20 cellular contexts compared by ENCODE assay signal in genomic region chr4:121226362-121226761, GRCh38.
A peak's percentile ranks its signal among the peaks of the same experiment; 100 is the strongest.
DNase-seq lines count a peak whose midpoint lies in the region; ATAC-seq and TF ChIP-seq lines count a peak whose summit lies in the region.
"Had no signal": no experiment of that assay in that cellular context is flagged by ENCODE, and none has a peak within 500 bp of the region (broad histone marks: within the 10 kb centered on the region; RNA-seq: fewer than 3 reads in every experiment).

No MANE protein-coding gene starts in this region.

- DNase-seq in natural killer cell treated with Interleukin-12 subunit alpha and Interleukin-12 subunit beta and Interleukin-15 and Interleukin-18, amount 100 ng/mL, for 72 hours (ENCODE audit: low spot score) = no peak
- DNase-seq in natural killer cell (no peak), WTC11 (ENCODE audit: low spot score) (no peak), UCSD-AML1 (lab: John Stamatoyannopoulos, UW; ENCODE audit: unreplicated experiment) (no peak)
- no peak for DNase-seq in effector memory CD8-positive, alpha-beta T cell
- DNase-seq in stimulated activated naive CD8-positive, alpha-beta T cell treated with anti-CD3 and anti-CD28 coated beads, Interleukin-15, amount 100 ng/mL, for 72 hours = no peak
- DNase-seq: activated CD8-positive, alpha-beta memory T cell treated with anti-CD3 and anti-CD28 coated beads, Interleukin-2, amount 50 U/mL, for 4 hours; amygdala; endodermal cell; IMR-90; left cardiac atrium; mucosa of descending colon; ovary; Peyer's patch; stimulated activated CD4-positive, alpha-beta T cell treated with anti-CD3 and anti-CD28 coated beads, Interleukin-4, amount 100 ng/mL, for 1 hour; stimulated activated CD8-positive, alpha-beta memory T cell treated with anti-CD3 and anti-CD28 coated beads, Interleukin-4, amount 100 ng/mL, for 48 hours; thyroid gland; WERI-Rb-1 had no signal

- H3K9me3 Mint-ChIP-seq in natural killer cell treated with Interleukin-12 subunit alpha and Interleukin-12 subunit beta and Interleukin-15 and Interleukin-18, amount 100 ng/mL, for 72 hours = no peaks in the 10 kb centered on the region
- no peaks in the 10 kb centered on the region for H3K9me3 Mint-ChIP-seq in natural killer cell
- no peaks in the 10 kb centered on the region for H3K9me3 Mint-ChIP-seq in WTC11
- no peaks in the 10 kb centered on the region for H3K9me3 Mint-ChIP-seq in effector memory CD8-positive, alpha-beta T cell
- H3K9me3 Mint-ChIP-seq in stimulated activated naive CD8-positive, alpha-beta T cell treated with anti-CD3 and anti-CD28 coated beads, Interleukin-15, amount 100 ng/mL, for 72 hours = no peaks in the 10 kb centered on the region
- H3K9me3 Mint-ChIP-seq: endodermal cell had no signal

- POLR2A ChIA-PET in WTC11 (lab: Charles Lee) = no interaction called here

- H3K27me3 Mint-ChIP-seq in natural killer cell treated with Interleukin-12 subunit alpha and Interleukin-12 subunit beta and Interleukin-15 and Interleukin-18, amount 100 ng/mL, for 72 hours = peaks cover 0 to 9% of the 10 kb centered on the region in 2 donors
- H3K27me3 Mint-ChIP-seq in natural killer cell (ENCODE audit: low read depth in 2 of 2) (peaks cover 6 to 12% of the 10 kb centered on the region in 2 donors), WTC11 (ENCODE audit: low read depth) (no peaks in the 10 kb centered on the region; the same call in 1 of the 2 replicates)
- H3K27me3 Mint-ChIP-seq in effector memory CD8-positive, alpha-beta T cell = no peaks in the 10 kb centered on the region
- H3K27me3 Mint-ChIP-seq in stimulated activated naive CD8-positive, alpha-beta T cell treated with anti-CD3 and anti-CD28 coated beads, Interleukin-15, amount 100 ng/mL, for 72 hours = no peaks in the 10 kb centered on the region

- no peak for ATAC-seq in natural killer cell treated with Interleukin-12 subunit alpha and Interleukin-12 subunit beta and Interleukin-15 and Interleukin-18, amount 100 ng/mL, for 72 hours
- ATAC-seq in natural killer cell (no peak), WTC11 (peak; percentile 39; the same call in 1 of the 2 replicates), HG02588 (IDR thresholded peaks at IDR 0.05; ENCODE audit: unreplicated experiment) (no peak), GM19395 (IDR thresholded peaks at IDR 0.05; ENCODE audit: unreplicated experiment) (no peak)
- ATAC-seq in effector memory CD8-positive, alpha-beta T cell (replicated peaks) = no peak
- ATAC-seq in stimulated activated naive CD8-positive, alpha-beta T cell treated with anti-CD3 and anti-CD28 coated beads, Interleukin-15, amount 100 ng/mL, for 72 hours = no peak
- ATAC-seq: left cardiac atrium, mucosa of descending colon had no signal

- intact Hi-C loops in natural killer cell (cut with micrococcal nuclease) = no loop called here

- H3K27ac Mint-ChIP-seq in natural killer cell treated with Interleukin-12 subunit alpha and Interleukin-12 subunit beta and Interleukin-15 and Interleukin-18, amount 100 ng/mL, for 72 hours = peak overlapping the region in 1 of 2 donors; percentile 60
- H3K27ac Mint-ChIP-seq in natural killer cell = no peak overlapping the region
- no peak overlapping the region for H3K27ac Mint-ChIP-seq in WTC11
- H3K27ac Mint-ChIP-seq in effector memory CD8-positive, alpha-beta T cell = peak overlapping the region; percentile 33 to 91
- H3K27ac Mint-ChIP-seq in stimulated activated naive CD8-positive, alpha-beta T cell treated with anti-CD3 and anti-CD28 coated beads, Interleukin-15, amount 100 ng/mL, for 72 hours = no peak overlapping the region

- no peak for TF ChIP-seq CTCF in natural killer cell (IDR thresholded peaks at IDR 0.05)
- TF ChIP-seq CTCF in WTC11 (IDR thresholded peaks at IDR 0.05) = no peak

- H3K4me1 Mint-ChIP-seq in natural killer cell treated with Interleukin-12 subunit alpha and Interleukin-12 subunit beta and Interleukin-15 and Interleukin-18, amount 100 ng/mL, for 72 hours (ENCODE audit: low read depth in 2 of 2) = peaks cover 0 to 17% of the 10 kb centered on the region in 2 donors
- H3K4me1 Mint-ChIP-seq in natural killer cell (peaks cover 4 to 5% of the 10 kb centered on the region in 2 donors), WTC11 (peaks cover 6% of the 10 kb centered on the region; the same call in 1 of the 2 replicates)
- peaks cover 3 to 29% of the 10 kb centered on the region in 2 donors for H3K4me1 Mint-ChIP-seq in effector memory CD8-positive, alpha-beta T cell (ENCODE audit: low read depth in 2 of 2)
- peaks cover 48% of the 10 kb centered on the region for H3K4me1 Mint-ChIP-seq in stimulated activated naive CD8-positive, alpha-beta T cell treated with anti-CD3 and anti-CD28 coated beads, Interleukin-15, amount 100 ng/mL, for 72 hours

- peak overlapping the region; percentile 78 for H3K4me3 Mint-ChIP-seq in natural killer cell treated with Interleukin-12 subunit alpha and Interleukin-12 subunit beta and Interleukin-15 and Interleukin-18, amount 100 ng/mL, for 72 hours
- H3K4me3 Mint-ChIP-seq in natural killer cell (no peak overlapping the region), WTC11 (no peak overlapping the region)
- peak overlapping the region; percentile 69 to 72 for H3K4me3 Mint-ChIP-seq in effector memory CD8-positive, alpha-beta T cell
- H3K4me3 Mint-ChIP-seq in stimulated activated naive CD8-positive, alpha-beta T cell treated with anti-CD3 and anti-CD28 coated beads, Interleukin-15, amount 100 ng/mL, for 72 hours = peak overlapping the region; percentile 4 to 71
- H3K4me3 Mint-ChIP-seq: endodermal cell had no signal

- CTCF ChIA-PET in WTC11 (lab: Charles Lee) = no interaction called here

- no peaks in the 10 kb centered on the region for H3K36me3 Mint-ChIP-seq in natural killer cell treated with Interleukin-12 subunit alpha and Interleukin-12 subunit beta and Interleukin-15 and Interleukin-18, amount 100 ng/mL, for 72 hours
- no peaks in the 10 kb centered on the region for H3K36me3 Mint-ChIP-seq in natural killer cell
- H3K36me3 Mint-ChIP-seq in WTC11 = no peaks in the 10 kb centered on the region
- H3K36me3 Mint-ChIP-seq in effector memory CD8-positive, alpha-beta T cell (ENCODE audit: insufficient read depth) = peaks cover 3% of the 10 kb centered on the region

TF ChIP-seq in WTC11, 78 proteins besides CTCF, POLR2A, EP300 and RAD21:
- TF ChIP-seq ZBTB43 (CRISPR knock-in tag; IDR thresholded peaks at IDR 0.05) (no peak), RORB (CRISPR knock-in tag; IDR thresholded peaks at IDR 0.05) (no peak), E2F1 (CRISPR knock-in tag; IDR thresholded peaks at IDR 0.05) (no peak), NFE2L1 (CRISPR knock-in tag; IDR thresholded peaks at IDR 0.05) (no peak), ELF4 (CRISPR knock-in tag; IDR thresholded peaks at IDR 0.05; ENCODE audit: low read depth) (no peak), CREM (CRISPR knock-in tag; IDR thresholded peaks at IDR 0.05) (no peak), ZNF317 (CRISPR knock-in tag; IDR thresholded peaks at IDR 0.05; ENCODE audit: borderline replicate concordance, low read depth) (no peak), ERG (CRISPR knock-in tag; IDR thresholded peaks at IDR 0.05) (no peak), HMGXB4 (CRISPR knock-in tag; IDR thresholded peaks at IDR 0.05) (no peak), TCF7 (CRISPR knock-in tag; IDR thresholded peaks at IDR 0.05; ENCODE audit: low read depth) (no peak)

Comparison
In these comparisons a context has a peak if more than half of its experiments do, and no peak if none do; other contexts are left out.
1. H3K4me3 Mint-ChIP-seq: peak in natural killer cell treated with Interleukin-12 subunit alpha and Interleukin-12 subunit beta and Interleukin-15 and Interleukin-18, amount 100 ng/mL, for 72 hours (single experiment), effector memory CD8-positive, alpha-beta T cell (2 of 2) and stimulated activated naive CD8-positive, alpha-beta T cell treated with anti-CD3 and anti-CD28 coated beads, Interleukin-15, amount 100 ng/mL, for 72 hours (2 of 2); none in natural killer cell (single experiment) and WTC11 (single experiment).
2. H3K27ac Mint-ChIP-seq: peak in effector memory CD8-positive, alpha-beta T cell (2 of 2); none in natural killer cell (0 of 2), WTC11 (single experiment) and stimulated activated naive CD8-positive, alpha-beta T cell treated with anti-CD3 and anti-CD28 coated beads, Interleukin-15, amount 100 ng/mL, for 72 hours (0 of 2).